1 cellular context compared by ENCODE assay signal in genomic region chr9:93134018-93134739, GRCh38.
A peak's percentile ranks its signal among the peaks of the same experiment; 100 is the strongest.
TF ChIP-seq lines count a peak whose summit lies in the region.

Gene NINJ1, minus strand, starts transcription at chr9:93134251. Its CDS starts 34 bp downstream, at chr9:93134217.

TF ChIP-seq in GM12878, 131 proteins besides CTCF, POLR2A, EP300 and RAD21 (continued from another document and continues in another):
- TF ChIP-seq CUX1 (IDR thresholded peaks at IDR 0.05; ENCODE audit: insufficient replicate concordance, low read depth, low read length), result no peak
- peak; percentile 40; the same call in 1 of the 2 replicates for TF ChIP-seq ATF7 (IDR thresholded peaks at IDR 0.05; ENCODE audit: low read depth)
- TF ChIP-seq EGR1 (IDR thresholded peaks at IDR 0.05; ENCODE audit: borderline replicate concordance in 1 of 2, low read depth in 2 of 2, low read length in 2 of 2), result peak in 1 of 2 experiments; percentile 93; a peak in 2 of 3 replicates
- TF ChIP-seq FOXM1 (IDR thresholded peaks at IDR 0.05; ENCODE audit: low read depth, low read length), result no peak
- TF ChIP-seq ZNF592 (IDR thresholded peaks at IDR 0.05), result no peak
- peak; percentile 64; the same call in 1 of the 2 replicates for TF ChIP-seq TCF12 (IDR thresholded peaks at IDR 0.05; ENCODE audit: low read depth, low read length)
- TF ChIP-seq MAX (IDR thresholded peaks at IDR 0.05; ENCODE audit: low read depth, low read length), result 0 out of 2 replicates have a peak, but pooled peaks have one; percentile 35
- peak; percentile 96 for TF ChIP-seq IKZF1 (conservative IDR thresholded peaks at IDR 0.05)
- TF ChIP-seq CHD1 (IDR thresholded peaks at IDR 0.05; ENCODE audit: low read depth, low read length), result no peak
- TF ChIP-seq NKRF (conservative IDR thresholded peaks at IDR 0.05), result peak; percentile 68; the same call in 1 of the 2 replicates
- no peak for TF ChIP-seq USF2 (IDR thresholded peaks at IDR 0.05; ENCODE audit: borderline replicate concordance, low read depth, low read length)
- TF ChIP-seq EZH2 (IDR thresholded peaks at IDR 0.05; ENCODE audit: borderline replicate concordance, control insufficient read depth, low read depth, low read length), result no peak
- peak; percentile 88 for TF ChIP-seq GATAD2B (conservative IDR thresholded peaks at IDR 0.05; ENCODE audit: low read depth)
- TF ChIP-seq SUZ12 (IDR thresholded peaks at IDR 0.05; ENCODE audit: unreplicated experiment), result no peak
- TF ChIP-seq MYB (IDR thresholded peaks at IDR 0.05; ENCODE audit: borderline replicate concordance, low read depth, low read length), result no peak
- TF ChIP-seq TCF3 (IDR thresholded peaks at IDR 0.05; ENCODE audit: borderline replicate concordance, insufficient read depth, low read depth, low read length), result 0 out of 2 replicates have a peak, but pooled peaks have one; percentile 7
- 0 out of 2 replicates have a peak, but pooled peaks have one; percentile 44 for TF ChIP-seq ZNF207 (IDR thresholded peaks at IDR 0.05; ENCODE audit: borderline replicate concordance)
- TF ChIP-seq TARDBP (IDR thresholded peaks at IDR 0.05; ENCODE audit: borderline replicate concordance), result no peak
- TF ChIP-seq TBL1XR1 (IDR thresholded peaks at IDR 0.05; ENCODE audit: low read depth, low read length), result peak; percentile 75; the same call in 1 of the 2 replicates
- peak; percentile 7; the same call in 1 of the 2 replicates for TF ChIP-seq YY1 (IDR thresholded peaks at IDR 0.05; ENCODE audit: low read depth, low read length)
- peak; percentile 73; the same call in 1 of the 2 replicates for TF ChIP-seq POLR2AphosphoS2 (IDR thresholded peaks at IDR 0.05; ENCODE audit: low read depth, low read length)
- no peak for TF ChIP-seq ZNF24 (IDR thresholded peaks at IDR 0.05)
- TF ChIP-seq MXI1 (IDR thresholded peaks at IDR 0.05; ENCODE audit: low read depth, low read length), result peak; percentile 17
- no peak for TF ChIP-seq ZBTB33 (IDR thresholded peaks at IDR 0.05)
- no peak for TF ChIP-seq IRF3 (IDR thresholded peaks at IDR 0.05)
- TF ChIP-seq HDAC6 (IDR thresholded peaks at IDR 0.05; ENCODE audit: unreplicated experiment), result peak; percentile 33
- no peak for TF ChIP-seq SMARCA5 (IDR thresholded peaks at IDR 0.05)
- no peak for TF ChIP-seq STAT1 (conservative IDR thresholded peaks at IDR 0.05)
- TF ChIP-seq BCL3 (IDR thresholded peaks at IDR 0.05; ENCODE audit: borderline replicate concordance, insufficient read depth, low read depth, low read length, poor library complexity, severe bottlenecking), result peak; percentile 69
- TF ChIP-seq CBFB (IDR thresholded peaks at IDR 0.05; ENCODE audit: low read depth), result peak; percentile 83
- no peak for TF ChIP-seq ZNF217 (IDR thresholded peaks at IDR 0.05)
- TF ChIP-seq RFX5 (IDR thresholded peaks at IDR 0.05; ENCODE audit: low read depth, low read length), result peak; percentile 93
- no peak; the same call in 1 of the 2 replicates for TF ChIP-seq ATF2 (IDR thresholded peaks at IDR 0.05; ENCODE audit: low read length)
- no peak for TF ChIP-seq CEBPZ (IDR thresholded peaks at IDR 0.05; ENCODE audit: low read depth, low read length)
